18 cellular contexts compared by ENCODE assay signal in genomic region chr10:68221196-68221595, GRCh38. TPM values are rescaled to one million over a fixed set of nuclear protein-coding genes. Genes with fewer than 3 reads are reported as not detected.
A peak's percentile ranks its signal among the peaks of the same experiment; 100 is the strongest.
DNase-seq lines count a peak whose midpoint lies in the region; ATAC-seq, FAIRE-seq and TF ChIP-seq lines count a peak whose summit lies in the region.
"Had no signal": no experiment of that assay in that cellular context is flagged by ENCODE, and none has a peak within 500 bp of the region (broad histone marks: within the 10 kb centered on the region; RNA-seq: fewer than 3 reads in every experiment).

No MANE protein-coding gene starts in this region.

- DNase-seq in mammary epithelial cell (peak; percentile 28), breast epithelium (ENCODE audit: low spot score in 2 of 2) (no peak), LNCaP clone FGC (ENCODE audit: low read depth) (peak; percentile 58), fibroblast of peridontal ligament (ENCODE audit: extremely low read depth) (peak; percentile 58), pancreas (no peak), neural progenitor cell (ENCODE audit: low spot score) (no peak)
- no peak for DNase-seq in activated naive CD4-positive, alpha-beta T cell treated with anti-CD3 and anti-CD28 coated beads for 36 hours
- DNase-seq: AML-193; Caco-2; CD8-positive, alpha-beta memory T cell; DMS53 had no signal

- no peaks in the 10 kb centered on the region for H3K27me3 ChIP-seq in mammary epithelial cell (ENCODE audit: insufficient read depth, low read length)
- H3K27me3 ChIP-seq in breast epithelium: no peaks in the 10 kb centered on the region
- no peaks in the 10 kb centered on the region for H3K27me3 ChIP-seq in pancreas
- H3K27me3 ChIP-seq in neural progenitor cell: no peaks in the 10 kb centered on the region
- H3K27me3 ChIP-seq: BLaER1 had no signal

- H3K4me2 ChIP-seq in mammary epithelial cell (ENCODE audit: insufficient read depth, low read depth, low read length): no peak overlapping the region
- H3K4me2 ChIP-seq in neural progenitor cell: no peak overlapping the region
- H3K4me2 ChIP-seq: BLaER1 had no signal

- FAIRE-seq in pancreas (lab: Jason Lieb, UNC): peak; percentile 78
- FAIRE-seq: GM12891, H1 had no signal

- TF ChIP-seq POLR2A in breast epithelium (IDR thresholded peaks at IDR 0.05): no peak

- H3K9me3 ChIP-seq in mammary epithelial cell (replicated peaks; ENCODE audit: insufficient read depth, low read length) (no peaks in the 10 kb centered on the region), breast epithelium (no peaks in the 10 kb centered on the region), pancreas (no peaks in the 10 kb centered on the region), neural progenitor cell (ENCODE audit: low read depth) (no peaks in the 10 kb centered on the region)
- H3K9me3 ChIP-seq: BLaER1, Caco-2 had no signal

- no peaks in the 10 kb centered on the region for H3K36me3 ChIP-seq in mammary epithelial cell (ENCODE audit: insufficient read depth, low read length)
- no peaks in the 10 kb centered on the region for H3K36me3 ChIP-seq in breast epithelium
- H3K36me3 ChIP-seq in pancreas: no peaks in the 10 kb centered on the region
- no peaks in the 10 kb centered on the region for H3K36me3 ChIP-seq in neural progenitor cell
- H3K36me3 ChIP-seq: BLaER1 had no signal

- H3K9me3 Mint-ChIP-seq in activated naive CD4-positive, alpha-beta T cell treated with anti-CD3 and anti-CD28 coated beads for 36 hours: no peaks in the 10 kb centered on the region
- H3K9me3 Mint-ChIP-seq in neural progenitor cell: no peaks in the 10 kb centered on the region
- H3K9me3 Mint-ChIP-seq: CD8-positive, alpha-beta memory T cell; IgD-negative memory B cell had no signal

- H3F3A ChIP-seq in neural progenitor cell (ENCODE audit: low read depth): no peaks in the 10 kb centered on the region

- H3K4me3 Mint-ChIP-seq in activated naive CD4-positive, alpha-beta T cell treated with anti-CD3 and anti-CD28 coated beads for 36 hours: no peak overlapping the region
- no peak overlapping the region for H3K4me3 Mint-ChIP-seq in neural progenitor cell
- H3K4me3 Mint-ChIP-seq: CD8-positive, alpha-beta memory T cell; IgD-negative memory B cell had no signal

- BruUV-seq in mammary epithelial cell (replicated peaks; lab: Mats Ljungman, UMichigan): no TSS peak

- H3K9ac ChIP-seq in mammary epithelial cell (ENCODE audit: insufficient read depth, low read length) (no peak overlapping the region), neural progenitor cell (no peak overlapping the region)
- H3K9ac ChIP-seq: BLaER1 had no signal

- intact Hi-C loops in mammary epithelial cell (cut with micrococcal nuclease) (no loop called here), breast epithelium (cut with DNase I; ENCODE audit: low total_unique reads) (no loop called here), pancreas (cut with DNase I) (no loop called here)
- intact Hi-C loops in activated naive CD4-positive, alpha-beta T cell treated with anti-CD3 and anti-CD28 coated beads for 36 hours (cut with micrococcal nuclease): no loop called here

- H3K27ac Mint-ChIP-seq in activated naive CD4-positive, alpha-beta T cell treated with anti-CD3 and anti-CD28 coated beads for 36 hours: no peak overlapping the region
- H3K27ac Mint-ChIP-seq in neural progenitor cell: no peak overlapping the region
- H3K27ac Mint-ChIP-seq: CD8-positive, alpha-beta memory T cell; IgD-negative memory B cell had no signal

- no peaks in the 10 kb centered on the region for H4K20me1 ChIP-seq in mammary epithelial cell (ENCODE audit: insufficient read depth, low read length)
- no peaks in the 10 kb centered on the region for H4K20me1 ChIP-seq in neural progenitor cell (ENCODE audit: low read depth)
- H4K20me1 ChIP-seq: BLaER1 had no signal

- H2AFZ ChIP-seq in mammary epithelial cell (ENCODE audit: low read depth, low read length) (no peak overlapping the region), neural progenitor cell (replicated peaks) (no peak overlapping the region)

- TF ChIP-seq CTCF in mammary epithelial cell (conservative IDR thresholded peaks at IDR 0.05 in 1 of 2, IDR thresholded peaks at IDR 0.05 in 1 of 2; ENCODE audit: extremely low read depth in 1 of 2, insufficient read depth in 1 of 2, low read depth in 1 of 2, low read length in 2 of 2) (no peak), breast epithelium (IDR thresholded peaks at IDR 0.05) (no peak), LNCaP clone FGC (IDR thresholded peaks at IDR 0.05; ENCODE audit: control insufficient read depth, extremely low read depth, insufficient read depth) (no peak), pancreas (IDR thresholded peaks at IDR 0.05) (no peak), neural progenitor cell (IDR thresholded peaks at IDR 0.05) (no peak)

- no peaks in the 10 kb centered on the region for H3K27me3 Mint-ChIP-seq in activated naive CD4-positive, alpha-beta T cell treated with anti-CD3 and anti-CD28 coated beads for 36 hours (ENCODE audit: low read depth)
- peaks cover 3% of the 10 kb centered on the region for H3K27me3 Mint-ChIP-seq in neural progenitor cell (ENCODE audit: insufficient read depth, low read depth)
- H3K27me3 Mint-ChIP-seq: IgD-negative memory B cell had no signal

- H3K36me3 Mint-ChIP-seq in activated naive CD4-positive, alpha-beta T cell treated with anti-CD3 and anti-CD28 coated beads for 36 hours (ENCODE audit: low read depth): no peaks in the 10 kb centered on the region
- H3K36me3 Mint-ChIP-seq in neural progenitor cell: no peaks in the 10 kb centered on the region
- H3K36me3 Mint-ChIP-seq: CD8-positive, alpha-beta memory T cell had no signal

- CTCF ChIA-PET in mammary epithelial cell (lab: Charles Lee; ENCODE audit: low non-redundant PET): no interaction called here
- CTCF ChIA-PET in activated naive CD4-positive, alpha-beta T cell treated with anti-CD3 and anti-CD28 coated beads for 36 hours (lab: Charles Lee): interaction anchor here (0.6 kb wide), 1 partner anchor 9 kb away, joined by 3 read pairs; no protein-coding TSS in a partner anchor

- no peaks in the 10 kb centered on the region for H3K4me1 Mint-ChIP-seq in activated naive CD4-positive, alpha-beta T cell treated with anti-CD3 and anti-CD28 coated beads for 36 hours (ENCODE audit: low read depth)
- peaks cover 4% of the 10 kb centered on the region for H3K4me1 Mint-ChIP-seq in neural progenitor cell
- H3K4me1 Mint-ChIP-seq: CD8-positive, alpha-beta memory T cell had no signal

- dilution Hi-C loops in mammary epithelial cell (cut with HindIII; ENCODE audit: low sequenced_read_pairs): no loop called here

- H3K4me1 ChIP-seq in mammary epithelial cell (ENCODE audit: insufficient read depth, low read length): peaks cover 10% of the 10 kb centered on the region
- no peaks in the 10 kb centered on the region for H3K4me1 ChIP-seq in breast epithelium
- no peaks in the 10 kb centered on the region for H3K4me1 ChIP-seq in pancreas
- H3K4me1 ChIP-seq in neural progenitor cell: no peaks in the 10 kb centered on the region
- H3K4me1 ChIP-seq: BLaER1, Caco-2 had no signal

- in situ Hi-C loops in mammary epithelial cell (cut with MboI; ENCODE audit: low sequenced_read_pairs in 2 of 2): loop anchor here in 1 of 2 donors (25.0 kb wide), 1 partner anchor 359 kb away; no protein-coding TSS in a partner anchor

- no peak for ATAC-seq in pancreas
- no peak for ATAC-seq in HG02981 (IDR thresholded peaks at IDR 0.05; ENCODE audit: unreplicated experiment)
- ATAC-seq: HCT116 had no signal

- H3K79me2 ChIP-seq in mammary epithelial cell (ENCODE audit: insufficient read depth, low read length) (no peaks in the 10 kb centered on the region), neural progenitor cell (ENCODE audit: low read depth) (no peaks in the 10 kb centered on the region)

- no peak overlapping the region for H3K27ac ChIP-seq in mammary epithelial cell (ENCODE audit: insufficient read depth, low read depth, low read length)
- H3K27ac ChIP-seq in breast epithelium: no peak overlapping the region
- H3K27ac ChIP-seq in pancreas: no peak overlapping the region
- H3K27ac ChIP-seq in neural progenitor cell: no peak overlapping the region
- H3K27ac ChIP-seq: 22Rv1, BLaER1 had no signal

- H3K4me3 ChIP-seq in mammary epithelial cell (replicated peaks in 1 of 3; ENCODE audit: insufficient read depth in 1 of 3, low read depth in 2 of 3, low read length in 3 of 3) (no peak overlapping the region), breast epithelium (no peak overlapping the region), LNCaP clone FGC (ENCODE audit: low read depth, low read length) (no peak overlapping the region), pancreas (no peak overlapping the region), neural progenitor cell (no peak overlapping the region)
- H3K4me3 ChIP-seq: BLaER1 had no signal

RNA-seq across cellular contexts. Expression of gene ATOH7, which starts 10.7 kb away (rescaled TPM):
- not detected for total RNA-seq in mammary epithelial cell
- 0.03 TPM for polyA plus RNA-seq in mammary epithelial cell
- polyA minus RNA-seq in mammary epithelial cell: not detected
- under 1 TPM in 1 of 3 donors, not detected in 2; 0.64 TPM for total RNA-seq in breast epithelium
- under 1 TPM in 3 of 6 donors, not detected in 3; 0.14 to 0.28 (median 0.19) TPM for total RNA-seq in pancreas
- under 1 TPM; 0.11 to 0.38 TPM for polyA plus RNA-seq in pancreas
- not detected for total RNA-seq in activated naive CD4-positive, alpha-beta T cell treated with anti-CD3 and anti-CD28 coated beads for 36 hours
- total RNA-seq in neural progenitor cell (ENCODE audit: low replicate concordance): 0.93 TPM in 1 of 2 replicates, not detected in the other
- total RNA-seq: CD8-positive, alpha-beta memory T cell had no signal
- polyA plus RNA-seq: CD8-positive, alpha-beta memory T cell; IgD-negative memory B cell had no signal

Comparison
In these comparisons a context has a peak if more than half of its experiments do, and no peak if none do; other contexts are left out.
1. DNase-seq: peak in mammary epithelial cell (single experiment), LNCaP clone FGC (single experiment) and fibroblast of peridontal ligament (single experiment); none in breast epithelium (0 of 2), pancreas (0 of 6), activated naive CD4-positive, alpha-beta T cell treated with anti-CD3 and anti-CD28 coated beads for 36 hours (single experiment) and neural progenitor cell (single experiment).